Comparison of ENCODE assay signal across 1 cellular context in the genomic region with DNA sequence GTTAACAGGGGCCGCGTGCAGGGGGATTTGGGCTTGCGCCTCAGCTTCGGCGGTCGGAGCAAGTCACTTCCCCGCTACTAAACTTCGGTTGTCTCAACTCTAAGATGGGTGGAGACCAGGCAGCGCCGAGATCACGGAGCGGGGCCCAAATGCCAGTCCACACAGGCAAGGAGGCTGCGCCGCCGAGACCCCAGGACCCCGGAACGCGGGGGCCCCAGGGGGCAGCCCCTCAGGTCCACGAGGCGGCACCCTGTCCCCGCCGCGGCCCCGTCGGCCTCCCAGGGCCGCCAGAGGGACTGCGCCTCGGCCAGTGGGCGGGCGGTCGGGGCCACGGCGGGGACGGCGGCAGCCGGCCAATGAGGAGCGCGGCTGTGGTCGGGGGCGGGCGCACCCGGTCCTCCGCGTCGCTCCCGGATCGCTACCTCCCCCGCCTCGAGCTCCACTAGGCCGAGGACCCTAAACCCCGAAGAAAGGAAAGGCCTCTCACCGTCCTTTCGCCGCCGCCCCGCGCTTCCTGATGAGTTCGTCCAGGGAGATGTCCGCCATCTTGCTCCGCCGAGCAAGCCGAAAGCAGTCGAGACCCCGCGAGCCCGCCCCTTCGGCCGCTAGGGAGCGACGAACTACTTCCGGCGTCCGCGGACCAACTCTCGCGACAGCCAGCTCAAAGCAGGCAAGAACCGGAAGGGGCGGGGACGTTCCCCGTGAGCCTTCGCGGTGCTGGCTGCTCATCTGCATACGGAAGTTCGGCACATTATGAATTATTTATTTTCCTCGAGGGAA.
TF ChIP-seq lines count a peak whose summit lies in the region.

A gene with protein sequence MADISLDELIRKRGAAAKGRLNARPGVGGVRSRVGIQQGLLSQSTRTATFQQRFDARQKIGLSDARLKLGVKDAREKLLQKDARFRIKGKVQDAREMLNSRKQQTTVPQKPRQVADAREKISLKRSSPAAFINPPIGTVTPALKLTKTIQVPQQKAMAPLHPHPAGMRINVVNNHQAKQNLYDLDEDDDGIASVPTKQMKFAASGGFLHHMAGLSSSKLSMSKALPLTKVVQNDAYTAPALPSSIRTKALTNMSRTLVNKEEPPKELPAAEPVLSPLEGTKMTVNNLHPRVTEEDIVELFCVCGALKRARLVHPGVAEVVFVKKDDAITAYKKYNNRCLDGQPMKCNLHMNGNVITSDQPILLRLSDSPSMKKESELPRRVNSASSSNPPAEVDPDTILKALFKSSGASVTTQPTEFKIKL (minus strand): TSS at position 572 of the 780 bp plus-strand sequence. CDS start 26 bp downstream, at position 546.

TF ChIP-seq in K562, 482 proteins besides CTCF, POLR2A, EP300 and RAD21 (continued from another document and continues in another):
- TF ChIP-seq, protein P1, sequence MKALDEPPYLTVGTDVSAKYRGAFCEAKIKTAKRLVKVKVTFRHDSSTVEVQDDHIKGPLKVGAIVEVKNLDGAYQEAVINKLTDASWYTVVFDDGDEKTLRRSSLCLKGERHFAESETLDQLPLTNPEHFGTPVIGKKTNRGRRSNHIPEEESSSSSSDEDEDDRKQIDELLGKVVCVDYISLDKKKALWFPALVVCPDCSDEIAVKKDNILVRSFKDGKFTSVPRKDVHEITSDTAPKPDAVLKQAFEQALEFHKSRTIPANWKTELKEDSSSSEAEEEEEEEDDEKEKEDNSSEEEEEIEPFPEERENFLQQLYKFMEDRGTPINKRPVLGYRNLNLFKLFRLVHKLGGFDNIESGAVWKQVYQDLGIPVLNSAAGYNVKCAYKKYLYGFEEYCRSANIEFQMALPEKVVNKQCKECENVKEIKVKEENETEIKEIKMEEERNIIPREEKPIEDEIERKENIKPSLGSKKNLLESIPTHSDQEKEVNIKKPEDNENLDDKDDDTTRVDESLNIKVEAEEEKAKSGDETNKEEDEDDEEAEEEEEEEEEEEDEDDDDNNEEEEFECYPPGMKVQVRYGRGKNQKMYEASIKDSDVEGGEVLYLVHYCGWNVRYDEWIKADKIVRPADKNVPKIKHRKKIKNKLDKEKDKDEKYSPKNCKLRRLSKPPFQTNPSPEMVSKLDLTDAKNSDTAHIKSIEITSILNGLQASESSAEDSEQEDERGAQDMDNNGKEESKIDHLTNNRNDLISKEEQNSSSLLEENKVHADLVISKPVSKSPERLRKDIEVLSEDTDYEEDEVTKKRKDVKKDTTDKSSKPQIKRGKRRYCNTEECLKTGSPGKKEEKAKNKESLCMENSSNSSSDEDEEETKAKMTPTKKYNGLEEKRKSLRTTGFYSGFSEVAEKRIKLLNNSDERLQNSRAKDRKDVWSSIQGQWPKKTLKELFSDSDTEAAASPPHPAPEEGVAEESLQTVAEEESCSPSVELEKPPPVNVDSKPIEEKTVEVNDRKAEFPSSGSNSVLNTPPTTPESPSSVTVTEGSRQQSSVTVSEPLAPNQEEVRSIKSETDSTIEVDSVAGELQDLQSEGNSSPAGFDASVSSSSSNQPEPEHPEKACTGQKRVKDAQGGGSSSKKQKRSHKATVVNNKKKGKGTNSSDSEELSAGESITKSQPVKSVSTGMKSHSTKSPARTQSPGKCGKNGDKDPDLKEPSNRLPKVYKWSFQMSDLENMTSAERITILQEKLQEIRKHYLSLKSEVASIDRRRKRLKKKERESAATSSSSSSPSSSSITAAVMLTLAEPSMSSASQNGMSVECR (CRISPR knock-in tag; IDR thresholded peaks at IDR 0.05) = peak; percentile 52; the same call in 1 of the 2 replicates
- TF ChIP-seq PTTG1 (tag; IDR thresholded peaks at IDR 0.05; ENCODE audit: low read depth) = no peak
- TF ChIP-seq, protein P2, sequence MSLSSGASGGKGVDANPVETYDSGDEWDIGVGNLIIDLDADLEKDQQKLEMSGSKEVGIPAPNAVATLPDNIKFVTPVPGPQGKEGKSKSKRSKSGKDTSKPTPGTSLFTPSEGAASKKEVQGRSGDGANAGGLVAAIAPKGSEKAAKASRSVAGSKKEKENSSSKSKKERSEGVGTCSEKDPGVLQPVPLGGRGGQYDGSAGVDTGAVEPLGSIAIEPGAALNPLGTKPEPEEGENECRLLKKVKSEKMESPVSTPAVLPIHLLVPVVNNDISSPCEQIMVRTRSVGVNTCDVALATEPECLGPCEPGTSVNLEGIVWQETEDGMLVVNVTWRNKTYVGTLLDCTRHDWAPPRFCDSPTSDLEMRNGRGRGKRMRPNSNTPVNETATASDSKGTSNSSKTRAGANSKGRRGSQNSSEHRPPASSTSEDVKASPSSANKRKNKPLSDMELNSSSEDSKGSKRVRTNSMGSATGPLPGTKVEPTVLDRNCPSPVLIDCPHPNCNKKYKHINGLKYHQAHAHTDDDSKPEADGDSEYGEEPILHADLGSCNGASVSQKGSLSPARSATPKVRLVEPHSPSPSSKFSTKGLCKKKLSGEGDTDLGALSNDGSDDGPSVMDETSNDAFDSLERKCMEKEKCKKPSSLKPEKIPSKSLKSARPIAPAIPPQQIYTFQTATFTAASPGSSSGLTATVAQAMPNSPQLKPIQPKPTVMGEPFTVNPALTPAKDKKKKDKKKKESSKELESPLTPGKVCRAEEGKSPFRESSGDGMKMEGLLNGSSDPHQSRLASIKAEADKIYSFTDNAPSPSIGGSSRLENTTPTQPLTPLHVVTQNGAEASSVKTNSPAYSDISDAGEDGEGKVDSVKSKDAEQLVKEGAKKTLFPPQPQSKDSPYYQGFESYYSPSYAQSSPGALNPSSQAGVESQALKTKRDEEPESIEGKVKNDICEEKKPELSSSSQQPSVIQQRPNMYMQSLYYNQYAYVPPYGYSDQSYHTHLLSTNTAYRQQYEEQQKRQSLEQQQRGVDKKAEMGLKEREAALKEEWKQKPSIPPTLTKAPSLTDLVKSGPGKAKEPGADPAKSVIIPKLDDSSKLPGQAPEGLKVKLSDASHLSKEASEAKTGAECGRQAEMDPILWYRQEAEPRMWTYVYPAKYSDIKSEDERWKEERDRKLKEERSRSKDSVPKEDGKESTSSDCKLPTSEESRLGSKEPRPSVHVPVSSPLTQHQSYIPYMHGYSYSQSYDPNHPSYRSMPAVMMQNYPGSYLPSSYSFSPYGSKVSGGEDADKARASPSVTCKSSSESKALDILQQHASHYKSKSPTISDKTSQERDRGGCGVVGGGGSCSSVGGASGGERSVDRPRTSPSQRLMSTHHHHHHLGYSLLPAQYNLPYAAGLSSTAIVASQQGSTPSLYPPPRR (CRISPR knock-in tag; IDR thresholded peaks at IDR 0.05; ENCODE audit: borderline replicate concordance) = no peak
- TF ChIP-seq, protein P3, sequence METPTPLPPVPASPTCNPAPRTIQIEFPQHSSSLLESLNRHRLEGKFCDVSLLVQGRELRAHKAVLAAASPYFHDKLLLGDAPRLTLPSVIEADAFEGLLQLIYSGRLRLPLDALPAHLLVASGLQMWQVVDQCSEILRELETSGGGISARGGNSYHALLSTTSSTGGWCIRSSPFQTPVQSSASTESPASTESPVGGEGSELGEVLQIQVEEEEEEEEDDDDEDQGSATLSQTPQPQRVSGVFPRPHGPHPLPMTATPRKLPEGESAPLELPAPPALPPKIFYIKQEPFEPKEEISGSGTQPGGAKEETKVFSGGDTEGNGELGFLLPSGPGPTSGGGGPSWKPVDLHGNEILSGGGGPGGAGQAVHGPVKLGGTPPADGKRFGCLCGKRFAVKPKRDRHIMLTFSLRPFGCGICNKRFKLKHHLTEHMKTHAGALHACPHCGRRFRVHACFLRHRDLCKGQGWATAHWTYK (CRISPR knock-in tag; IDR thresholded peaks at IDR 0.05) = no peak
- TF ChIP-seq PTRF (tag; IDR thresholded peaks at IDR 0.05) = no peak
- TF ChIP-seq HDAC2 (IDR thresholded peaks at IDR 0.05) = no peak
- TF ChIP-seq ZNF583 (CRISPR knock-in tag; IDR thresholded peaks at IDR 0.05) = no peak
- TF ChIP-seq TAF7 (tag; IDR thresholded peaks at IDR 0.05) = peak; percentile 83
- TF ChIP-seq PHF8 (IDR thresholded peaks at IDR 0.05; ENCODE audit: borderline replicate concordance, low read length) = peak; percentile 87
- TF ChIP-seq, protein P4, sequence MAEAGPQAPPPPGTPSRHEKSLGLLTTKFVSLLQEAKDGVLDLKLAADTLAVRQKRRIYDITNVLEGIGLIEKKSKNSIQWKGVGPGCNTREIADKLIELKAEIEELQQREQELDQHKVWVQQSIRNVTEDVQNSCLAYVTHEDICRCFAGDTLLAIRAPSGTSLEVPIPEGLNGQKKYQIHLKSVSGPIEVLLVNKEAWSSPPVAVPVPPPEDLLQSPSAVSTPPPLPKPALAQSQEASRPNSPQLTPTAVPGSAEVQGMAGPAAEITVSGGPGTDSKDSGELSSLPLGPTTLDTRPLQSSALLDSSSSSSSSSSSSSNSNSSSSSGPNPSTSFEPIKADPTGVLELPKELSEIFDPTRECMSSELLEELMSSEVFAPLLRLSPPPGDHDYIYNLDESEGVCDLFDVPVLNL (CRISPR knock-in tag; IDR thresholded peaks at IDR 0.05; ENCODE audit: low read depth) = no peak
- TF ChIP-seq CREBBP (IDR thresholded peaks at IDR 0.05; ENCODE audit: low read depth, low read length) = no peak
- TF ChIP-seq, protein P5, sequence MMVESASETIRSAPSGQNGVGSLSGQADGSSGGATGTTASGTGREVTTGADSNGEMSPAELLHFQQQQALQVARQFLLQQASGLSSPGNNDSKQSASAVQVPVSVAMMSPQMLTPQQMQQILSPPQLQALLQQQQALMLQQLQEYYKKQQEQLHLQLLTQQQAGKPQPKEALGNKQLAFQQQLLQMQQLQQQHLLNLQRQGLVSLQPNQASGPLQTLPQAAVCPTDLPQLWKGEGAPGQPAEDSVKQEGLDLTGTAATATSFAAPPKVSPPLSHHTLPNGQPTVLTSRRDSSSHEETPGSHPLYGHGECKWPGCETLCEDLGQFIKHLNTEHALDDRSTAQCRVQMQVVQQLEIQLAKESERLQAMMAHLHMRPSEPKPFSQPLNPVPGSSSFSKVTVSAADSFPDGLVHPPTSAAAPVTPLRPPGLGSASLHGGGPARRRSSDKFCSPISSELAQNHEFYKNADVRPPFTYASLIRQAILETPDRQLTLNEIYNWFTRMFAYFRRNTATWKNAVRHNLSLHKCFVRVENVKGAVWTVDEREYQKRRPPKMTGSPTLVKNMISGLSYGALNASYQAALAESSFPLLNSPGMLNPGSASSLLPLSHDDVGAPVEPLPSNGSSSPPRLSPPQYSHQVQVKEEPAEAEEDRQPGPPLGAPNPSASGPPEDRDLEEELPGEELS (CRISPR knock-in tag; IDR thresholded peaks at IDR 0.05; ENCODE audit: borderline replicate concordance) = no peak
- no peak for TF ChIP-seq KAT8 (IDR thresholded peaks at IDR 0.05; ENCODE audit: low read depth)
- peak; percentile 69 for TF ChIP-seq CREM (IDR thresholded peaks at IDR 0.05; ENCODE audit: low read depth)
- no peak; the same call in 1 of the 2 replicates for TF ChIP-seq POLR2AphosphoS5 (IDR thresholded peaks at IDR 0.05; ENCODE audit: control insufficient read depth, insufficient read depth, low read depth, low read length)
- TF ChIP-seq NELFE (IDR thresholded peaks at IDR 0.05; ENCODE audit: insufficient read depth, insufficient read length) = no peak
- TF ChIP-seq BHLHE40 (IDR thresholded peaks at IDR 0.05; ENCODE audit: low read length) = no peak
- TF ChIP-seq HMGN3 (IDR thresholded peaks at IDR 0.05; ENCODE audit: borderline replicate concordance, extremely low read depth, insufficient read length, low read depth, low read length) = peak; percentile 60
- TF ChIP-seq ETV1 (tag; conservative IDR thresholded peaks at IDR 0.05; ENCODE audit: low read depth) = peak; percentile 77
- no peak for TF ChIP-seq SMAD1 (IDR thresholded peaks at IDR 0.05; ENCODE audit: low read depth, low read length, partially characterized antibody)
- no peak for TF ChIP-seq PYGO2 (tag; IDR thresholded peaks at IDR 0.05)
- no peak for TF ChIP-seq CSDE1 (IDR thresholded peaks at IDR 0.05)
- TF ChIP-seq TSC22D4 (tag; IDR thresholded peaks at IDR 0.05) = no peak
- TF ChIP-seq, protein P6, sequence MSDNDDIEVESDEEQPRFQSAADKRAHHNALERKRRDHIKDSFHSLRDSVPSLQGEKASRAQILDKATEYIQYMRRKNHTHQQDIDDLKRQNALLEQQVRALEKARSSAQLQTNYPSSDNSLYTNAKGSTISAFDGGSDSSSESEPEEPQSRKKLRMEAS (CRISPR knock-in tag; IDR thresholded peaks at IDR 0.05) = peak; percentile 14; the same call in 1 of the 2 replicates
- no peak for TF ChIP-seq ZNF830 (CRISPR knock-in tag; IDR thresholded peaks at IDR 0.05)
- no peak for TF ChIP-seq ZNF354B (CRISPR knock-in tag; IDR thresholded peaks at IDR 0.05)
- TF ChIP-seq POLR3A (IDR thresholded peaks at IDR 0.05; ENCODE audit: borderline replicate concordance, extremely low read depth, insufficient read depth, insufficient read length) = no peak
- no peak for TF ChIP-seq ZNF79 (CRISPR knock-in tag; IDR thresholded peaks at IDR 0.05; ENCODE audit: low read depth)
- TF ChIP-seq, protein P7, sequence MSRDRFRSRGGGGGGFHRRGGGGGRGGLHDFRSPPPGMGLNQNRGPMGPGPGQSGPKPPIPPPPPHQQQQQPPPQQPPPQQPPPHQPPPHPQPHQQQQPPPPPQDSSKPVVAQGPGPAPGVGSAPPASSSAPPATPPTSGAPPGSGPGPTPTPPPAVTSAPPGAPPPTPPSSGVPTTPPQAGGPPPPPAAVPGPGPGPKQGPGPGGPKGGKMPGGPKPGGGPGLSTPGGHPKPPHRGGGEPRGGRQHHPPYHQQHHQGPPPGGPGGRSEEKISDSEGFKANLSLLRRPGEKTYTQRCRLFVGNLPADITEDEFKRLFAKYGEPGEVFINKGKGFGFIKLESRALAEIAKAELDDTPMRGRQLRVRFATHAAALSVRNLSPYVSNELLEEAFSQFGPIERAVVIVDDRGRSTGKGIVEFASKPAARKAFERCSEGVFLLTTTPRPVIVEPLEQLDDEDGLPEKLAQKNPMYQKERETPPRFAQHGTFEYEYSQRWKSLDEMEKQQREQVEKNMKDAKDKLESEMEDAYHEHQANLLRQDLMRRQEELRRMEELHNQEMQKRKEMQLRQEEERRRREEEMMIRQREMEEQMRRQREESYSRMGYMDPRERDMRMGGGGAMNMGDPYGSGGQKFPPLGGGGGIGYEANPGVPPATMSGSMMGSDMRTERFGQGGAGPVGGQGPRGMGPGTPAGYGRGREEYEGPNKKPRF (IDR thresholded peaks at IDR 0.05; ENCODE audit: low read depth, low read length) = no peak
- TF ChIP-seq RFX5 (IDR thresholded peaks at IDR 0.05; ENCODE audit: low read depth, low read length) = no peak
- peak; percentile 31 to 56; a peak in 1 of 4 replicates for TF ChIP-seq NONO (IDR thresholded peaks at IDR 0.05; ENCODE audit: low read depth in 2 of 2, low read length in 1 of 2)
- TF ChIP-seq, protein P8, sequence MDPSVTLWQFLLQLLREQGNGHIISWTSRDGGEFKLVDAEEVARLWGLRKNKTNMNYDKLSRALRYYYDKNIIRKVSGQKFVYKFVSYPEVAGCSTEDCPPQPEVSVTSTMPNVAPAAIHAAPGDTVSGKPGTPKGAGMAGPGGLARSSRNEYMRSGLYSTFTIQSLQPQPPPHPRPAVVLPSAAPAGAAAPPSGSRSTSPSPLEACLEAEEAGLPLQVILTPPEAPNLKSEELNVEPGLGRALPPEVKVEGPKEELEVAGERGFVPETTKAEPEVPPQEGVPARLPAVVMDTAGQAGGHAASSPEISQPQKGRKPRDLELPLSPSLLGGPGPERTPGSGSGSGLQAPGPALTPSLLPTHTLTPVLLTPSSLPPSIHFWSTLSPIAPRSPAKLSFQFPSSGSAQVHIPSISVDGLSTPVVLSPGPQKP (CRISPR knock-in tag; IDR thresholded peaks at IDR 0.05) = no peak
- TF ChIP-seq NCOA2 (IDR thresholded peaks at IDR 0.05; ENCODE audit: partially characterized antibody in 2 of 2) = no peak
- TF ChIP-seq, protein P9, sequence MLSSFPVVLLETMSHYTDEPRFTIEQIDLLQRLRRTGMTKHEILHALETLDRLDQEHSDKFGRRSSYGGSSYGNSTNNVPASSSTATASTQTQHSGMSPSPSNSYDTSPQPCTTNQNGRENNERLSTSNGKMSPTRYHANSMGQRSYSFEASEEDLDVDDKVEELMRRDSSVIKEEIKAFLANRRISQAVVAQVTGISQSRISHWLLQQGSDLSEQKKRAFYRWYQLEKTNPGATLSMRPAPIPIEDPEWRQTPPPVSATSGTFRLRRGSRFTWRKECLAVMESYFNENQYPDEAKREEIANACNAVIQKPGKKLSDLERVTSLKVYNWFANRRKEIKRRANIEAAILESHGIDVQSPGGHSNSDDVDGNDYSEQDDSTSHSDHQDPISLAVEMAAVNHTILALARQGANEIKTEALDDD (IDR thresholded peaks at IDR 0.05) = no peak
- TF ChIP-seq ELF1 (tag; IDR thresholded peaks at IDR 0.05) = peak; percentile 88
- no peak for TF ChIP-seq ZFP36 (IDR thresholded peaks at IDR 0.05; ENCODE audit: low read depth, low read length, partially characterized antibody)
